Comparison of ENCODE assay signal across 8 cellular contexts in genomic region chr4:74370912-74371311, GRCh38. TPM values are rescaled to one million over a fixed set of nuclear protein-coding genes. Genes with fewer than 3 reads are reported as not detected.
DNase-seq lines count a peak whose midpoint lies in the region; ATAC-seq, FAIRE-seq and TF ChIP-seq lines count a peak whose summit lies in the region.

No MANE protein-coding gene starts in this region.

- peak; percentile 97 for ATAC-seq in GM18868 (IDR thresholded peaks at IDR 0.05; ENCODE audit: unreplicated experiment)
- peak; percentile 83 for ATAC-seq in HG02973 (IDR thresholded peaks at IDR 0.05; ENCODE audit: unreplicated experiment)
- ATAC-seq in gastrocnemius medialis: no peak

- in situ Hi-C loops in astrocyte of the cerebellum (cut with HindIII; ENCODE audit: low sequenced_read_pairs) (no loop called here), transverse colon (cut with MboI; ENCODE audit: low pct_ligation_motif_present in 1 of 4, low pct_unique_long_range_greater_than_20kb in 1 of 4, low sequenced_read_pairs in 3 of 4) (loop anchor here in 2 of 4 donors (10.0 kb wide), 3 partner anchors 164 to 304 kb away; no protein-coding TSS in a partner anchor), gastrocnemius medialis (cut with MboI; ENCODE audit: low sequenced_read_pairs in 4 of 4) (loop anchor here in 3 of 4 donors (10.0 to 25.0 kb wide), 3 partner anchors 154 to 291 kb away; no protein-coding TSS in a partner anchor)

- H3K9me3 Mint-ChIP-seq in immature natural killer cell: no peaks in the 10 kb centered on the region

- TF ChIP-seq CTCF in D721Med (IDR thresholded peaks at IDR 0.05; ENCODE audit: insufficient read depth, missing control alignments): peak; percentile 64
- TF ChIP-seq CTCF in astrocyte of the cerebellum (IDR thresholded peaks at IDR 0.05; ENCODE audit: low read depth, low read length, missing control alignments): peak; percentile 91
- peak; percentile 51 to 67 (median 60) for TF ChIP-seq CTCF in transverse colon (IDR thresholded peaks at IDR 0.05)
- TF ChIP-seq CTCF in gastrocnemius medialis (IDR thresholded peaks at IDR 0.05 in 4 of 5, conservative IDR thresholded peaks at IDR 0.05 in 1 of 5): no peak

- no peaks in the 10 kb centered on the region for H3K9me3 ChIP-seq in transverse colon
- H3K9me3 ChIP-seq in gastrocnemius medialis: no peaks in the 10 kb centered on the region

- H3K27me3 ChIP-seq in transverse colon (peaks cover 2% of the 10 kb centered on the region), gastrocnemius medialis (peaks cover 0 to 9% (median 1%) of the 10 kb centered on the region in 3 donors)

- DNase-seq in D721Med (ENCODE audit: insufficient read length, low spot score): no peak
- DNase-seq in NCI-H526 treated with DMSO at 0.1 percent for 48 hours (lab: John Stamatoyannopoulos, UW): peak; percentile 2
- peak; percentile 24 for DNase-seq in astrocyte of the cerebellum (ENCODE audit: low read depth)
- peak; percentile 10 to 22 (median 22) for DNase-seq in immature natural killer cell
- DNase-seq in transverse colon: peak; percentile 42
- DNase-seq in gastrocnemius medialis: no peak

- intact Hi-C loops in transverse colon (cut with DNase I; ENCODE audit: low total_unique reads): no loop called here
- intact Hi-C loops in gastrocnemius medialis (cut with DNase I; ENCODE audit: low total_unique reads): no loop called here

- TF ChIP-seq EP300 in transverse colon (IDR thresholded peaks at IDR 0.05; ENCODE audit: low read depth): no peak

- 20% methylated on average over 1 of the region's 1 CpG; no CpG with 5 or more reads in 1 of the 2 donors for WGBS in transverse colon (ENCODE audit: low coverage in 1 of 2), 2 donors

- H3K27ac ChIP-seq in transverse colon: no peak overlapping the region
- no peak overlapping the region for H3K27ac ChIP-seq in gastrocnemius medialis

- TF ChIP-seq POLR2A in transverse colon (IDR thresholded peaks at IDR 0.05) (no peak), gastrocnemius medialis (IDR thresholded peaks at IDR 0.05) (no peak)

- H3K36me3 ChIP-seq in transverse colon (no peaks in the 10 kb centered on the region), gastrocnemius medialis (no peaks in the 10 kb centered on the region)

- peak; percentile 32 for FAIRE-seq in D721Med (lab: Jason Lieb, UNC)

- no peaks in the 10 kb centered on the region for H3K36me3 Mint-ChIP-seq in immature natural killer cell

- H3K4me3 ChIP-seq in astrocyte of the cerebellum (ENCODE audit: low read depth, low read length): no peak overlapping the region
- no peak overlapping the region for H3K4me3 ChIP-seq in transverse colon
- no peak overlapping the region for H3K4me3 ChIP-seq in gastrocnemius medialis

- H3K4me1 ChIP-seq in transverse colon: peaks cover 0 to 39% (median 7%) of the 10 kb centered on the region in 4 donors
- peaks cover under 1% of the 10 kb centered on the region in 2 donors for H3K4me1 ChIP-seq in gastrocnemius medialis

- H3K4me3 Mint-ChIP-seq in immature natural killer cell: no peak overlapping the region

- H3K27me3 Mint-ChIP-seq in immature natural killer cell (ENCODE audit: low read depth in 3 of 3): peaks cover under 1 to 13% (median 3%) of the 10 kb centered on the region in 3 donors

- no peaks in the 10 kb centered on the region for H3K4me1 Mint-ChIP-seq in immature natural killer cell

- no peak overlapping the region for H3K27ac Mint-ChIP-seq in immature natural killer cell

RNA-seq across cellular contexts. Expression of gene EREG, which starts 6.0 kb away (rescaled TPM):
- not detected for polyA plus RNA-seq in immature natural killer cell
- total RNA-seq in transverse colon (1 to 10 TPM in 3 of 4 donors, not detected in 1; 1.2 to 4.0 (median 4.0) TPM), gastrocnemius medialis (under 1 TPM in 2 of 4 donors, not detected in 2; 0.07 to 0.84 TPM)

Comparison
In these comparisons a context has a peak if more than half of its experiments do, and no peak if none do; other contexts are left out.
1. DNase-seq: peak in NCI-H526 treated with DMSO at 0.1 percent for 48 hours (single experiment), astrocyte of the cerebellum (single experiment), immature natural killer cell (3 of 3) and transverse colon (single experiment); none in D721Med (single experiment) and gastrocnemius medialis (0 of 2).
2. CTCF ChIP-seq: peak in D721Med (single experiment), astrocyte of the cerebellum (single experiment) and transverse colon (5 of 5); none in gastrocnemius medialis (0 of 5).
3. ATAC-seq: peak in GM18868 (single experiment) and HG02973 (single experiment); none in gastrocnemius medialis (0 of 2).